Comparison of ENCODE assay signal across 8 cellular contexts in genomic region chr3:125915792-125916375, GRCh38. TPM values are rescaled to one million over a fixed set of nuclear protein-coding genes. Genes with fewer than 3 reads are reported as not detected.
DNase-seq lines count a peak whose midpoint lies in the region; ATAC-seq and TF ChIP-seq lines count a peak whose summit lies in the region.
"Not testable (repeated sequence)": the region's sequence is repeated elsewhere in the genome, so short reads cannot be mapped to it uniquely, and the experiment has no call there.

No MANE protein-coding gene starts in this region.

- in situ Hi-C loops in Panc1 (cut with HindIII; ENCODE audit: low pct_unique_long_range_greater_than_20kb, low sequenced_read_pairs): not testable (repeated sequence)

- TF ChIP-seq CTCF in KMS-11 (conservative IDR thresholded peaks at IDR 0.05; ENCODE audit: low read depth, low read length); Panc1 (IDR thresholded peaks at IDR 0.05): not testable (repeated sequence)

- peak overlapping the region; percentile 88; the same call in 1 of the 2 replicates for H2AFZ ChIP-seq in KMS-11 (ENCODE audit: low read depth)

- peak overlapping the region; percentile 81 for H3K4me2 ChIP-seq in KMS-11

- ATAC-seq in GM21786 (IDR thresholded peaks at IDR 0.05; ENCODE audit: unreplicated experiment) (peak; percentile 87), Panc1 (peak; percentile 89), esophagus mucosa (peak; percentile 90)

- POLR2A ChIA-PET in Panc1 (lab: Charles Lee): interaction anchor here (0.6 kb wide), 1 partner anchor 588 kb away, joined by 3 read pairs; no protein-coding TSS in a partner anchor

- H3K9me3 ChIP-seq in Panc1 (ENCODE audit: control insufficient read depth, insufficient read depth, low read depth, low read length); muscle layer of colon (ENCODE audit: low read length): not testable (repeated sequence)

- not testable (repeated sequence) for H3K79me2 ChIP-seq in KMS-11 (ENCODE audit: insufficient read depth, low read depth)

- H3K4me3 ChIP-seq in KMS-11 (IDR thresholded peaks at IDR 0.05; ENCODE audit: insufficient read depth, low read depth, low read length) (peak overlapping the region; percentile 62), Panc1 (ENCODE audit: low read depth in 2 of 2, low read length in 2 of 2) (peak overlapping the region; percentile 56 to 71), muscle layer of colon (ENCODE audit: low read depth in 1 of 2, low read length in 2 of 2) (peak overlapping the region; percentile 53 to 57)

- intact Hi-C loops in Panc1 (cut with micrococcal nuclease; ENCODE audit: unreplicated experiment): not testable (repeated sequence)

- not testable (repeated sequence) for H3K36me3 ChIP-seq in KMS-11 (ENCODE audit: insufficient read depth); Panc1 (ENCODE audit: control insufficient read depth, insufficient read depth, low read length); muscle layer of colon (ENCODE audit: insufficient read depth, low read length)

- H4K20me1 ChIP-seq in KMS-11 (ENCODE audit: insufficient read depth): not testable (repeated sequence)

- peak overlapping the region; percentile 45; the same call in 1 of the 2 replicates for H3K9ac ChIP-seq in KMS-11
- not testable (repeated sequence) for H3K9ac ChIP-seq in muscle layer of colon (ENCODE audit: low read length)

- H3K27ac ChIP-seq in KMS-11: not testable (repeated sequence)
- H3K27ac ChIP-seq in Panc1 (ENCODE audit: low read length) (0 out of 2 replicates have a peak overlapping the region, but pooled peaks have one; percentile 66), muscle layer of colon (ENCODE audit: low read depth, low read length) (peak overlapping the region; percentile 44)

- DNase-seq in DMS153 treated with DMSO at 0.1 percent for 48 hours (lab: John Stamatoyannopoulos, UW; ENCODE audit: unreplicated experiment): peak; percentile 89
- DNase-seq in Panc1 (ENCODE audit: low read depth, low spot score): peak; percentile 87
- DNase-seq in activated T-cell treated with anti-CD3 and anti-CD28 coated beads, Interleukin-2, amount 50 U/mL, for 48 hours: peak; percentile 99 to 100
- peak; percentile 97 to 99 for DNase-seq in stimulated activated CD8-positive, alpha-beta memory T cell treated with anti-CD3 and anti-CD28 coated beads, Interleukin-7, amount 100 ng/mL, for 1 hour (ENCODE audit: low read depth in 2 of 2)

- not testable (repeated sequence) for BruUV-seq in Panc1 (replicated peaks; lab: Mats Ljungman, UMichigan)

- H3K27me3 ChIP-seq in KMS-11 (ENCODE audit: insufficient read depth, low read depth); Panc1 (ENCODE audit: control insufficient read depth, insufficient read depth, low read length); muscle layer of colon (ENCODE audit: control insufficient read depth in 1 of 2, insufficient read depth in 2 of 2, low read length in 2 of 2): not testable (repeated sequence)

- peaks cover 18% of the 10 kb centered on the region for H3K4me1 ChIP-seq in KMS-11 (ENCODE audit: low read depth, poor library complexity, severe bottlenecking)
- not testable (repeated sequence) for H3K4me1 ChIP-seq in Panc1 (ENCODE audit: control insufficient read depth, insufficient read depth, low read length); muscle layer of colon (ENCODE audit: insufficient read depth, low read length)

- CTCF ChIA-PET in Panc1 (lab: Charles Lee): interaction anchor here (0.6 kb wide), 1 partner anchor 461 kb away, joined by 3 read pairs; no protein-coding TSS in a partner anchor

RNA-seq across cellular contexts. Expression of gene ROPN1B, which starts 53.1 kb away (rescaled TPM):
- total RNA-seq in Panc1 (2021; ENCODE audit: unreplicated experiment) (0.26 TPM), esophagus mucosa (not detected)
- polyA plus RNA-seq in Panc1 (2012; ENCODE audit: insufficient read length): not detected
